In the genomic region with DNA sequence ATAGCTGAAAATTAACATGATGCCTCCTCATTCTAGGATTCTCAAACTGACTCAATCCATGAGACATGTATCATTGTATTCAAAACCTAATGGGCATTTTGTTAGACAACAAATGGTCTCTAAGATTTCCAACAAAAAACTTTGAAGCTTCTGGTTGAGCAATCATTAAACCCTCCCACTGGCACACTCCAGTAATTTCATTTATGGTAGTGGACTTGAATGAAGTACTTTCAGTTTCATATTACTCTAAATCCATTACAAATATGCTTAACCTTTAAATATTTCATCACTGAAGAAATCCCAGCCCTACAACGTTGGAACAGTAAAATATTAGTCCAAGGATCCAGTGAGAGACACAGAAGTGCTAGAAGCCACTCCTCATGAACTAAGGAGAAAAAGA, we compare ENCODE assay signal across 10 cellular contexts. TPM values are rescaled to one million over a fixed set of nuclear protein-coding genes. Genes with fewer than 3 reads are reported as not detected.
A peak's percentile ranks its signal among the peaks of the same experiment; 100 is the strongest.
DNase-seq lines count a peak whose midpoint lies in the region; ATAC-seq and TF ChIP-seq lines count a peak whose summit lies in the region.
"Had no signal": no experiment of that assay in that cellular context is flagged by ENCODE, and none has a peak within 500 bp of the region (broad histone marks: within the 10 kb centered on the region; RNA-seq: fewer than 3 reads in every experiment).

No MANE protein-coding gene starts in this region.

- H3K27ac ChIP-seq in lower lobe of right lung (peak overlapping the region; percentile 73), aorta (ENCODE audit: low read depth in 1 of 2, low read length in 2 of 2) (no peak overlapping the region)

- peak; percentile 6 for DNase-seq in stimulated activated CD4-positive, alpha-beta T cell treated with anti-CD3 and anti-CD28 coated beads, Interleukin-2, amount 100 ng/mL, for 4 hours (ENCODE audit: low read depth)
- DNase-seq in stimulated activated CD4-positive, alpha-beta T cell treated with anti-CD3 and anti-CD28 coated beads, Interleukin-4, amount 100 ng/mL, for 4 hours = no peak
- DNase-seq in cardiac fibroblast (ENCODE audit: low read depth in 2 of 2) = peak; percentile 34 to 49
- no peak for DNase-seq in lower lobe of right lung
- DNase-seq in aorta = no peak
- DNase-seq in NCI-H2081 treated with DMSO at 0.1 percent for 48 hours (lab: John Stamatoyannopoulos, UW) = no peak

- H3K4me3 ChIP-seq in cardiac fibroblast (replicated peaks in 1 of 2; ENCODE audit: low read depth in 2 of 2, low read length in 2 of 2) (no peak overlapping the region), lower lobe of right lung (peak overlapping the region; percentile 50), aorta (ENCODE audit: low read length in 2 of 2) (peak overlapping the region; percentile 48 to 51)

- peak; percentile 75 to 84 for ATAC-seq in lower lobe of right lung
- peak; percentile 75 for ATAC-seq in aorta (ENCODE audit: low FRiP score)
- no peak for ATAC-seq in GM19035 (IDR thresholded peaks at IDR 0.05; ENCODE audit: unreplicated experiment)
- ATAC-seq in GM18511 (IDR thresholded peaks at IDR 0.05; ENCODE audit: unreplicated experiment) = no peak

- H3K9me3 ChIP-seq in lower lobe of right lung = no peaks in the 10 kb centered on the region
- H3K9me3 ChIP-seq in aorta (ENCODE audit: control insufficient read depth, low read length) = no peaks in the 10 kb centered on the region

- H3K36me3 ChIP-seq in lower lobe of right lung (no peaks in the 10 kb centered on the region), aorta (ENCODE audit: control insufficient read depth in 1 of 2, insufficient read depth in 2 of 2, low read length in 1 of 2) (no peaks in the 10 kb centered on the region)

- H3K4me1 ChIP-seq in lower lobe of right lung = peaks cover 7% of the 10 kb centered on the region
- no peaks in the 10 kb centered on the region for H3K4me1 ChIP-seq in aorta (ENCODE audit: control insufficient read depth in 1 of 2, insufficient read depth in 2 of 2, low read length in 2 of 2)

- H3K27me3 ChIP-seq in lower lobe of right lung (ENCODE audit: low read depth) (no peaks in the 10 kb centered on the region), aorta (ENCODE audit: control insufficient read depth in 1 of 2, insufficient read depth in 2 of 2, low read length in 1 of 2) (no peaks in the 10 kb centered on the region)

- 7 to 8% methylated on average over 1 of the region's 1 CpG for WGBS in aorta, 2 donors

- intact Hi-C loops in lower lobe of right lung (cut with DNase I) = no loop called here
- intact Hi-C loops in aorta (cut with DNase I) = loop anchor here in 1 of 2 donors (10.0 kb wide), 1 partner anchor 233 kb away; a partner anchor contains a TSS

- no peak for TF ChIP-seq CTCF in cardiac fibroblast (IDR thresholded peaks at IDR 0.05; ENCODE audit: low read depth, low read length)
- TF ChIP-seq CTCF in lower lobe of right lung (IDR thresholded peaks at IDR 0.05) = no peak

RNA-seq across cellular contexts. Expression of a gene that starts 43.5 kb away (rescaled TPM):
- total RNA-seq in lower lobe of right lung (0.68 TPM), aorta (not detected)
- under 1 TPM; 0.13 TPM for polyA plus RNA-seq in aorta
- total RNA-seq: dermis microvascular lymphatic vessel endothelial cell had no signal
- polyA plus RNA-seq: IgD-negative memory B cell had no signal

Comparison
In these comparisons a context has a peak if more than half of its experiments do, and no peak if none do; other contexts are left out.
1. DNase-seq: peak in stimulated activated CD4-positive, alpha-beta T cell treated with anti-CD3 and anti-CD28 coated beads, Interleukin-2, amount 100 ng/mL, for 4 hours (single experiment) and cardiac fibroblast (2 of 2); none in stimulated activated CD4-positive, alpha-beta T cell treated with anti-CD3 and anti-CD28 coated beads, Interleukin-4, amount 100 ng/mL, for 4 hours (0 of 2), lower lobe of right lung (single experiment), aorta (0 of 2) and NCI-H2081 treated with DMSO at 0.1 percent for 48 hours (single experiment).
2. H3K4me3 ChIP-seq: peak in lower lobe of right lung (single experiment) and aorta (2 of 2); none in cardiac fibroblast (0 of 2).
3. ATAC-seq: peak in lower lobe of right lung (2 of 2) and aorta (single experiment); none in GM19035 (single experiment) and GM18511 (single experiment).